In genomic region chr19:54102421-54103169, GRCh38 we compare ENCODE assay signal across 1 cellular context.
TF ChIP-seq lines count a peak whose summit lies in the region.

Gene NDUFA3, plus strand, starts transcription at chr19:54102855. Its CDS starts 24 bp downstream, at chr19:54102879.

TF ChIP-seq in K562, 482 proteins besides CTCF, POLR2A, EP300 and RAD21 (continued from another document and continues in another):
- TF ChIP-seq ETS1 (conservative IDR thresholded peaks at IDR 0.05; ENCODE audit: control insufficient read depth, low read depth, low read length) (peak; percentile 98), BRD9 (IDR thresholded peaks at IDR 0.05; ENCODE audit: low read depth, partially characterized antibody) (peak; percentile 89), BMI1 (IDR thresholded peaks at IDR 0.05; ENCODE audit: low read length) (no peak), ZNF830 (CRISPR knock-in tag; IDR thresholded peaks at IDR 0.05) (0 out of 2 replicates have a peak, but pooled peaks have one; percentile 63), POLR2H (tag; IDR thresholded peaks at IDR 0.05; ENCODE audit: low read depth) (no peak), ATF1 (CRISPR knock-in tag; IDR thresholded peaks at IDR 0.05) (0 out of 2 replicates have a peak, but pooled peaks have one; percentile 36), ATF1 (tag; IDR thresholded peaks at IDR 0.05) (peak; percentile 84), POLR2AphosphoS5 (IDR thresholded peaks at IDR 0.05; ENCODE audit: control insufficient read depth, insufficient read depth, low read depth, low read length) (peak; percentile 81), PML (IDR thresholded peaks at IDR 0.05; ENCODE audit: low read length) (0 out of 2 replicates have a peak, but pooled peaks have one; percentile 67), ZNF57 (CRISPR knock-in tag; IDR thresholded peaks at IDR 0.05) (no peak), MYC (IDR thresholded peaks at IDR 0.05; ENCODE audit: low read depth, low read length) (peak; percentile 76), MYC (CRISPR knock-in tag; IDR thresholded peaks at IDR 0.05; ENCODE audit: borderline replicate concordance, low read depth) (peak; percentile 44; the same call in 1 of the 2 replicates), SMARCE1 (IDR thresholded peaks at IDR 0.05) (no peak), ZFX (CRISPR knock-in tag; IDR thresholded peaks at IDR 0.05) (0 out of 2 replicates have a peak, but pooled peaks have one; percentile 45), ARNT (IDR thresholded peaks at IDR 0.05) (peak; percentile 44 to 63; a peak in 1 of 4 replicates), TAF7 (tag; IDR thresholded peaks at IDR 0.05) (peak; percentile 66), SMARCA4 (IDR thresholded peaks at IDR 0.05) (no peak), HMGN3 (IDR thresholded peaks at IDR 0.05; ENCODE audit: borderline replicate concordance, extremely low read depth, insufficient read length, low read depth, low read length) (peak; percentile 68), PRDM10 (IDR thresholded peaks at IDR 0.05; ENCODE audit: partially characterized antibody) (peak; percentile 36), CREM (IDR thresholded peaks at IDR 0.05; ENCODE audit: low read depth) (peak; percentile 95), JUND (IDR thresholded peaks at IDR 0.05; ENCODE audit: borderline replicate concordance, low read depth, low read length) (no peak), JUND (tag; IDR thresholded peaks at IDR 0.05; ENCODE audit: borderline replicate concordance, low read depth, low read length) (peak; percentile 35; the same call in 2 of the 3 replicates), ZNF639 (CRISPR knock-in tag; conservative IDR thresholded peaks at IDR 0.05 in 1 of 2, IDR thresholded peaks at IDR 0.05 in 1 of 2) (peak in 1 of 2 experiments; percentile 61; a peak in 1 of 4 replicates), SIN3A (IDR thresholded peaks at IDR 0.05; ENCODE audit: borderline replicate concordance in 2 of 2, control insufficient read depth in 1 of 2, low read depth in 2 of 2, low read length in 2 of 2) (peak in 1 of 2 experiments; percentile 87; a peak in 1 of 4 replicates), KLF13 (tag; IDR thresholded peaks at IDR 0.05; ENCODE audit: borderline replicate concordance, low read depth) (0 out of 2 replicates have a peak, but pooled peaks have one; percentile 46), ATF7 (IDR thresholded peaks at IDR 0.05) (peak; percentile 72; the same call in 1 of the 2 replicates), NCOA4 (IDR thresholded peaks at IDR 0.05; ENCODE audit: partially characterized antibody) (peak; percentile 68), RHOXF2B (CRISPR knock-in tag; conservative IDR thresholded peaks at IDR 0.05) (0 out of 2 replicates have a peak, but pooled peaks have one; percentile 44), HDAC1 (IDR thresholded peaks at IDR 0.05) (peak; percentile 70 to 81; a peak in 3 of 4 replicates), SP1 (CRISPR knock-in tag; IDR thresholded peaks at IDR 0.05) (peak; percentile 80; the same call in 1 of the 2 replicates), CREB1 (IDR thresholded peaks at IDR 0.05) (peak; percentile 85), CREB1 (CRISPR knock-in tag; IDR thresholded peaks at IDR 0.05) (peak; percentile 90), ZFP30 (CRISPR knock-in tag; IDR thresholded peaks at IDR 0.05; ENCODE audit: borderline replicate concordance) (no peak), ZNF780A (CRISPR knock-in tag; IDR thresholded peaks at IDR 0.05) (no peak), TAF9B (IDR thresholded peaks at IDR 0.05; ENCODE audit: partially characterized antibody) (peak; percentile 83), ETV1 (tag; conservative IDR thresholded peaks at IDR 0.05; ENCODE audit: low read depth) (peak; percentile 56), DMBX1 (CRISPR knock-in tag; IDR thresholded peaks at IDR 0.05; ENCODE audit: borderline replicate concordance) (peak; percentile 61), CBFA2T3 (IDR thresholded peaks at IDR 0.05) (no peak), HMG20A (CRISPR knock-in tag; conservative IDR thresholded peaks at IDR 0.05) (no peak), DPF2 (IDR thresholded peaks at IDR 0.05) (peak; percentile 36; the same call in 1 of the 2 replicates), SMC3 (conservative IDR thresholded peaks at IDR 0.05; ENCODE audit: insufficient read depth, low read depth, low read length) (0 out of 2 replicates have a peak, but pooled peaks have one; percentile 13), JUNB (CRISPR knock-in tag; conservative IDR thresholded peaks at IDR 0.05) (no peak), NFIC (IDR thresholded peaks at IDR 0.05) (0 out of 2 replicates have a peak, but pooled peaks have one; percentile 7), ZNF175 (CRISPR knock-in tag; IDR thresholded peaks at IDR 0.05; ENCODE audit: low read depth) (peak; percentile 59; the same call in 1 of the 2 replicates), JUN (IDR thresholded peaks at IDR 0.05; ENCODE audit: borderline replicate concordance, low read depth, low read length) (peak; percentile 64), JUN (CRISPR knock-in tag; IDR thresholded peaks at IDR 0.05; ENCODE audit: borderline replicate concordance) (no peak), TBP (optimal IDR thresholded peaks at IDR 0.05; ENCODE audit: low read depth, low read length) (peak; percentile 80), CGGBP1 (CRISPR knock-in tag; IDR thresholded peaks at IDR 0.05) (0 out of 2 replicates have a peak, but pooled peaks have one; percentile 71), SAP30 (IDR thresholded peaks at IDR 0.05; ENCODE audit: borderline replicate concordance, insufficient read depth, low read depth, low read length, poor library complexity, severe bottlenecking) (peak; percentile 48), FUS (optimal IDR thresholded peaks at IDR 0.05; ENCODE audit: low read depth, low read length) (no peak), MTA3 (IDR thresholded peaks at IDR 0.05; ENCODE audit: borderline replicate concordance) (0 out of 2 replicates have a peak, but pooled peaks have one; percentile 33), CHD2 (IDR thresholded peaks at IDR 0.05; ENCODE audit: low read depth, low read length) (peak; percentile 66; the same call in 1 of the 2 replicates)
- TF ChIP-seq, protein P1, sequence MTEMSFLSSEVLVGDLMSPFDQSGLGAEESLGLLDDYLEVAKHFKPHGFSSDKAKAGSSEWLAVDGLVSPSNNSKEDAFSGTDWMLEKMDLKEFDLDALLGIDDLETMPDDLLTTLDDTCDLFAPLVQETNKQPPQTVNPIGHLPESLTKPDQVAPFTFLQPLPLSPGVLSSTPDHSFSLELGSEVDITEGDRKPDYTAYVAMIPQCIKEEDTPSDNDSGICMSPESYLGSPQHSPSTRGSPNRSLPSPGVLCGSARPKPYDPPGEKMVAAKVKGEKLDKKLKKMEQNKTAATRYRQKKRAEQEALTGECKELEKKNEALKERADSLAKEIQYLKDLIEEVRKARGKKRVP (CRISPR knock-in tag; IDR thresholded peaks at IDR 0.05) = no peak
- TF ChIP-seq, protein P2, sequence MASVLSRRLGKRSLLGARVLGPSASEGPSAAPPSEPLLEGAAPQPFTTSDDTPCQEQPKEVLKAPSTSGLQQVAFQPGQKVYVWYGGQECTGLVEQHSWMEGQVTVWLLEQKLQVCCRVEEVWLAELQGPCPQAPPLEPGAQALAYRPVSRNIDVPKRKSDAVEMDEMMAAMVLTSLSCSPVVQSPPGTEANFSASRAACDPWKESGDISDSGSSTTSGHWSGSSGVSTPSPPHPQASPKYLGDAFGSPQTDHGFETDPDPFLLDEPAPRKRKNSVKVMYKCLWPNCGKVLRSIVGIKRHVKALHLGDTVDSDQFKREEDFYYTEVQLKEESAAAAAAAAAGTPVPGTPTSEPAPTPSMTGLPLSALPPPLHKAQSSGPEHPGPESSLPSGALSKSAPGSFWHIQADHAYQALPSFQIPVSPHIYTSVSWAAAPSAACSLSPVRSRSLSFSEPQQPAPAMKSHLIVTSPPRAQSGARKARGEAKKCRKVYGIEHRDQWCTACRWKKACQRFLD (CRISPR knock-in tag; IDR thresholded peaks at IDR 0.05) = peak; percentile 77; the same call in 1 of the 2 replicates
- TF ChIP-seq, protein P3, sequence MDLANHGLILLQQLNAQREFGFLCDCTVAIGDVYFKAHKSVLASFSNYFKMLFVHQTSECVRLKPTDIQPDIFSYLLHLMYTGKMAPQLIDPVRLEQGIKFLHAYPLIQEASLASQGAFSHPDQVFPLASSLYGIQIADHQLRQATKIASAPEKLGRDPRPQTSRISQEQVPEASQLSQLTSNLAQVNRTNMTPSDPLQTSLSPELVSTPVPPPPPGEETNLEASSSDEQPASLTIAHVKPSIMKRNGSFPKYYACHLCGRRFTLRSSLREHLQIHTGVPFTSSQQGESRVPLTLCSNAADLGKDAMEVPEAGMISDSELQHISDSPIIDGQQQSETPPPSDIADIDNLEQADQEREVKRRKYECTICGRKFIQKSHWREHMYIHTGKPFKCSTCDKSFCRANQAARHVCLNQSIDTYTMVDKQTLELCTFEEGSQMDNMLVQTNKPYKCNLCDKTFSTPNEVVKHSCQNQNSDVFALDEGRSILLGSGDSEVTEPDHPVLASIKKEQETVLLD (IDR thresholded peaks at IDR 0.05) = peak; percentile 99
- TF ChIP-seq, protein P4, sequence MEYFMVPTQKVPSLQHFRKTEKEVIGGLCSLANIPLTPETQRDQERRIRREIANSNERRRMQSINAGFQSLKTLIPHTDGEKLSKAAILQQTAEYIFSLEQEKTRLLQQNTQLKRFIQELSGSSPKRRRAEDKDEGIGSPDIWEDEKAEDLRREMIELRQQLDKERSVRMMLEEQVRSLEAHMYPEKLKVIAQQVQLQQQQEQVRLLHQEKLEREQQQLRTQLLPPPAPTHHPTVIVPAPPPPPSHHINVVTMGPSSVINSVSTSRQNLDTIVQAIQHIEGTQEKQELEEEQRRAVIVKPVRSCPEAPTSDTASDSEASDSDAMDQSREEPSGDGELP (CRISPR knock-in tag; IDR thresholded peaks at IDR 0.05; ENCODE audit: borderline replicate concordance) = peak; percentile 61; the same call in 1 of the 2 replicates
- TF ChIP-seq, protein P5, sequence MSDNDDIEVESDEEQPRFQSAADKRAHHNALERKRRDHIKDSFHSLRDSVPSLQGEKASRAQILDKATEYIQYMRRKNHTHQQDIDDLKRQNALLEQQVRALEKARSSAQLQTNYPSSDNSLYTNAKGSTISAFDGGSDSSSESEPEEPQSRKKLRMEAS (CRISPR knock-in tag; IDR thresholded peaks at IDR 0.05) = peak; percentile 50
- TF ChIP-seq, protein P6, sequence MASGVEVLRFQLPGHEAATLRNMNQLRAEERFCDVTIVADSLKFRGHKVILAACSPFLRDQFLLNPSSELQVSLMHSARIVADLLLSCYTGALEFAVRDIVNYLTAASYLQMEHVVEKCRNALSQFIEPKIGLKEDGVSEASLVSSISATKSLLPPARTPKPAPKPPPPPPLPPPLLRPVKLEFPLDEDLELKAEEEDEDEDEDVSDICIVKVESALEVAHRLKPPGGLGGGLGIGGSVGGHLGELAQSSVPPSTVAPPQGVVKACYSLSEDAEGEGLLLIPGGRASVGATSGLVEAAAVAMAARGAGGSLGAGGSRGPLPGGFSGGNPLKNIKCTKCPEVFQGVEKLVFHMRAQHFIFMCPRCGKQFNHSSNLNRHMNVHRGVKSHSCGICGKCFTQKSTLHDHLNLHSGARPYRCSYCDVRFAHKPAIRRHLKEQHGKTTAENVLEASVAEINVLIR (CRISPR knock-in tag; IDR thresholded peaks at IDR 0.05) = peak; percentile 56; the same call in 1 of the 2 replicates
